In the genomic region with DNA sequence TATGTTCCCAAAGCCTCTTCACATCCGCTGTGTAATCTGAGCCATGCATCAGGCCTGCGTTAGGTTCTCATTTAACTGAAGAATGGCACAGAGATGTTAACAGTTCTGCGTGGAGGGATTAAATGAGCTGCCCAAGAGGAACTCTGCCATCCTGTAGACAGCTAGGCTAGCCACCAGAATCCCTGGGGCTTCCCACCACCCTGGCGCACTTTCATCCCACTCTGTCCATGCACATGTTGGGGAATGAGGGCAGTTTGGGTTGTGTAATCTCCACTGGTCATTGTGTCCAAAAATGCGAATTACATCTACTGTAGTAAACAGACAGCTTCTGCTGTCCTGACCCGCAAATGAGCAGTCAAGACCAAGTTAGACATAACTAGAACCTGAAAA, we compare ENCODE assay signal across 1 cellular context.
A peak's percentile ranks its signal among the peaks of the same experiment; 100 is the strongest.
TF ChIP-seq lines count a peak whose summit lies in the region.

No MANE protein-coding gene starts in this region.

TF ChIP-seq in HepG2, 621 proteins besides CTCF, POLR2A, EP300 and RAD21 (continued from another document):
- TF ChIP-seq, protein P1, sequence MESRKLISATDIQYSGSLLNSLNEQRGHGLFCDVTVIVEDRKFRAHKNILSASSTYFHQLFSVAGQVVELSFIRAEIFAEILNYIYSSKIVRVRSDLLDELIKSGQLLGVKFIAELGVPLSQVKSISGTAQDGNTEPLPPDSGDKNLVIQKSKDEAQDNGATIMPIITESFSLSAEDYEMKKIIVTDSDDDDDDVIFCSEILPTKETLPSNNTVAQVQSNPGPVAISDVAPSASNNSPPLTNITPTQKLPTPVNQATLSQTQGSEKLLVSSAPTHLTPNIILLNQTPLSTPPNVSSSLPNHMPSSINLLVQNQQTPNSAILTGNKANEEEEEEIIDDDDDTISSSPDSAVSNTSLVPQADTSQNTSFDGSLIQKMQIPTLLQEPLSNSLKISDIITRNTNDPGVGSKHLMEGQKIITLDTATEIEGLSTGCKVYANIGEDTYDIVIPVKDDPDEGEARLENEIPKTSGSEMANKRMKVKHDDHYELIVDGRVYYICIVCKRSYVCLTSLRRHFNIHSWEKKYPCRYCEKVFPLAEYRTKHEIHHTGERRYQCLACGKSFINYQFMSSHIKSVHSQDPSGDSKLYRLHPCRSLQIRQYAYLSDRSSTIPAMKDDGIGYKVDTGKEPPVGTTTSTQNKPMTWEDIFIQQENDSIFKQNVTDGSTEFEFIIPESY (CRISPR knock-in tag; IDR thresholded peaks at IDR 0.05) = peak; percentile 74; the same call in 1 of the 2 replicates
- TF ChIP-seq ZNF772 (CRISPR knock-in tag; IDR thresholded peaks at IDR 0.05) (no peak), CEBPB (IDR thresholded peaks at IDR 0.05; ENCODE audit: borderline replicate concordance, low read depth, low read length) (peak; percentile 62)
- TF ChIP-seq, protein P2, sequence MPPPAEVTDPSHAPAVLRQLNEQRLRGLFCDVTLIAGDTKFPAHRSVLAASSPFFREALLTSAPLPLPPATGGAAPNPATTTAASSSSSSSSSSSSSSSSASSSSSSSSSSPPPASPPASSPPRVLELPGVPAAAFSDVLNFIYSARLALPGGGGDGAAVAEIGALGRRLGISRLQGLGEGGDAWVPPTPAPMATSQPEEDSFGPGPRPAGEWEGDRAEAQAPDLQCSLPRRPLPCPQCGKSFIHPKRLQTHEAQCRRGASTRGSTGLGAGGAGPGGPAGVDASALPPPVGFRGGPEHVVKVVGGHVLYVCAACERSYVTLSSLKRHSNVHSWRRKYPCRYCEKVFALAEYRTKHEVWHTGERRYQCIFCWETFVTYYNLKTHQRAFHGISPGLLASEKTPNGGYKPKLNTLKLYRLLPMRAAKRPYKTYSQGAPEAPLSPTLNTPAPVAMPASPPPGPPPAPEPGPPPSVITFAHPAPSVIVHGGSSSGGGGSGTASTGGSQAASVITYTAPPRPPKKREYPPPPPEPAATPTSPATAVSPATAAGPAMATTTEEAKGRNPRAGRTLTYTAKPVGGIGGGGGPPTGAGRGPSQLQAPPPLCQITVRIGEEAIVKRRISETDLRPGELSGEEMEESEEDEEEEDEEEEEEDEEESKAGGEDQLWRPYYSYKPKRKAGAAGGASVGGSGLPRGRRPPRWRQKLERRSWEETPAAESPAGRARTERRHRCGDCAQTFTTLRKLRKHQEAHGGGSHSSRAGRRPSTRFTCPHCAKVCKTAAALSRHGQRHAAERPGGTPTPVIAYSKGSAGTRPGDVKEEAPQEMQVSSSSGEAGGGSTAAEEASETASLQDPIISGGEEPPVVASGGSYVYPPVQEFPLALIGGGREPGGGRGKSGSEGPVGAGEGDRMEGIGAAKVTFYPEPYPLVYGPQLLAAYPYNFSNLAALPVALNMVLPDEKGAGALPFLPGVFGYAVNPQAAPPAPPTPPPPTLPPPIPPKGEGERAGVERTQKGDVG (CRISPR knock-in tag; IDR thresholded peaks at IDR 0.05; ENCODE audit: borderline replicate concordance) = peak; percentile 48; the same call in 1 of the 2 replicates
